In genomic region chr9:2354856-2355255, GRCh38 we compare ENCODE assay signal across 19 cellular contexts.
DNase-seq lines count a peak whose midpoint lies in the region; ATAC-seq, FAIRE-seq and TF ChIP-seq lines count a peak whose summit lies in the region.
"Had no signal": no experiment of that assay in that cellular context is flagged by ENCODE, and none has a peak within 500 bp of the region (broad histone marks: within the 10 kb centered on the region; RNA-seq: fewer than 3 reads in every experiment).

No MANE protein-coding gene starts in this region.

- no peaks in the 10 kb centered on the region; the same call in 1 of the 2 replicates for H3K23me2 ChIP-seq in H1 (ENCODE audit: low read depth, low read length)

- H3K18ac ChIP-seq in H1 (ENCODE audit: extremely low read depth, low read length): no peak overlapping the region

- H2BK12ac ChIP-seq in H1 (ENCODE audit: low read depth, low read length): no peak overlapping the region

- H4K8ac ChIP-seq in H1 (ENCODE audit: extremely low read depth, insufficient read depth, low read length): no peak overlapping the region

- 80% methylated on average over 8 of the region's 8 CpGs; no CpG with 5 or more reads in 1 of the 2 experiments for WGBS in H1 (ENCODE audit: extremely low coverage in 1 of 2, insufficient coverage in 1 of 2, insufficient read length in 1 of 2, insufficient replicate concordance in 2 of 2, low coverage in 1 of 2, low lambda C conversion rate in 2 of 2, missing lambda C conversion rate in 1 of 2), 2 experiments
- 6 to 20% (median 10%) methylated on average over 8 of the region's 8 CpGs for WGBS in ovary, 3 donors

- H3K4me3 ChIP-seq in H1 (ENCODE audit: extremely low read depth in 1 of 4, insufficient read depth in 2 of 4, low read depth in 3 of 4, low read length in 4 of 4) (no peak overlapping the region), ovary (no peak overlapping the region)
- H3K4me3 ChIP-seq: A549, HAP-1 had no signal

- H2BK5ac ChIP-seq in H1 (ENCODE audit: low read depth, low read length): no peak overlapping the region

- no peak overlapping the region for H3K14ac ChIP-seq in H1 (ENCODE audit: insufficient read length)

- TF ChIP-seq POLR2A in H1 (IDR thresholded peaks at IDR 0.05; ENCODE audit: control extremely low read depth in 1 of 2, low read depth in 2 of 2, low read length in 2 of 2) (no peak), ovary (IDR thresholded peaks at IDR 0.05) (no peak)

- H3K27me3 Mint-ChIP-seq in mesothelial cell of epicardium (ENCODE audit: low read depth): no peaks in the 10 kb centered on the region
- peaks cover 6% of the 10 kb centered on the region for H3K27me3 Mint-ChIP-seq in activated T-cell treated with anti-CD3 and anti-CD28 coated beads, Interleukin-2, amount 50 U/mL, for 72 hours (ENCODE audit: low read depth)

- H3K27me3 ChIP-seq in H1 (replicated peaks in 1 of 4; ENCODE audit: control insufficient read depth in 3 of 4, extremely low read depth in 1 of 4, insufficient read depth in 3 of 4, low read length in 3 of 4) (no peaks in the 10 kb centered on the region), ovary (no peaks in the 10 kb centered on the region)

- H3K9me3 Mint-ChIP-seq in mesothelial cell of epicardium: peaks cover 8% of the 10 kb centered on the region
- H3K9me3 Mint-ChIP-seq in activated T-cell treated with anti-CD3 and anti-CD28 coated beads, Interleukin-2, amount 50 U/mL, for 72 hours: no peaks in the 10 kb centered on the region

- H3K9ac ChIP-seq in H1 (replicated peaks in 1 of 4; ENCODE audit: extremely low read depth in 1 of 4, low read depth in 3 of 4, low read length in 3 of 4): no peak overlapping the region

- H3K4me2 ChIP-seq in H1 (ENCODE audit: insufficient read depth in 1 of 2, low read depth in 2 of 2, low read length in 2 of 2): no peak overlapping the region
- H3K4me2 ChIP-seq: A549 had no signal

- no peak overlapping the region for H2BK120ac ChIP-seq in H1 (replicated peaks; ENCODE audit: low read depth, low read length)

- DNase-seq in ELF-1 (ENCODE audit: low read depth, low spot score): peak; percentile 38
- no peak for DNase-seq in H1 (ENCODE audit: low read depth in 1 of 2, low spot score in 2 of 2)
- DNase-seq in mesothelial cell of epicardium (ENCODE audit: low spot score in 2 of 2, unreplicated experiment in 2 of 2): no peak
- peak; percentile 47 to 70 (median 54) for DNase-seq in ovary
- no peak for DNase-seq in activated T-cell treated with anti-CD3 and anti-CD28 coated beads, Interleukin-2, amount 50 U/mL, for 72 hours
- DNase-seq: AML-193; Caco-2; CD4-positive, alpha-beta T cell; DMS153; DMS79; GF-D8; IMR-90 had no signal

- H2AK5ac ChIP-seq in H1 (ENCODE audit: low read depth, low read length): no peak overlapping the region

- H3K36me3 Mint-ChIP-seq in mesothelial cell of epicardium: peaks cover 1% of the 10 kb centered on the region
- no peaks in the 10 kb centered on the region for H3K36me3 Mint-ChIP-seq in activated T-cell treated with anti-CD3 and anti-CD28 coated beads, Interleukin-2, amount 50 U/mL, for 72 hours (ENCODE audit: insufficient read depth in 2 of 2)

- peaks cover 24% of the 10 kb centered on the region for H3K4me1 Mint-ChIP-seq in mesothelial cell of epicardium
- no peaks in the 10 kb centered on the region for H3K4me1 Mint-ChIP-seq in activated T-cell treated with anti-CD3 and anti-CD28 coated beads, Interleukin-2, amount 50 U/mL, for 72 hours (ENCODE audit: low read depth)

- H3K4me1 ChIP-seq in H1 (replicated peaks in 1 of 4; ENCODE audit: control insufficient read depth in 3 of 4, insufficient read depth in 4 of 4, low read length in 3 of 4) (peaks cover 0 to 6% (median 3%) of the 10 kb centered on the region in 4 experiments; a peak in 4 of 7 replicates), ovary (ENCODE audit: insufficient read depth) (peaks cover 6% of the 10 kb centered on the region)
- H3K4me1 ChIP-seq: A549, Caco-2, HAP-1 had no signal

- peak overlapping the region; percentile 52 for H4K91ac ChIP-seq in H1 (replicated peaks; ENCODE audit: insufficient read length, low read length)

- FAIRE-seq in H1 (lab: Jason Lieb, UNC): no peak
- FAIRE-seq: A549, HTR-8/SVneo had no signal

- H2AFZ ChIP-seq in H1 (ENCODE audit: low read length): 0 out of 2 replicates have a peak overlapping the region, but pooled peaks have one; percentile 8

- no peaks in the 10 kb centered on the region for H3K79me2 ChIP-seq in H1 (ENCODE audit: control insufficient read depth in 1 of 2, insufficient read depth in 2 of 2, low read length in 2 of 2)

- H4K20me1 ChIP-seq in H1 (replicated peaks in 1 of 2; ENCODE audit: control insufficient read depth in 1 of 2, insufficient read depth in 2 of 2, low read length in 2 of 2): no peaks in the 10 kb centered on the region

- no peak for TF ChIP-seq CTCF in H1 (IDR thresholded peaks at IDR 0.05; ENCODE audit: control extremely low read depth in 1 of 3, insufficient read depth in 1 of 3, low read depth in 1 of 3, low read length in 3 of 3)
- TF ChIP-seq CTCF in mesothelial cell of epicardium (IDR thresholded peaks at IDR 0.05; ENCODE audit: unreplicated experiment): no peak
- no peak for TF ChIP-seq CTCF in ovary (IDR thresholded peaks at IDR 0.05)

- no peaks in the 10 kb centered on the region for H3K79me1 ChIP-seq in H1 (ENCODE audit: low read depth, low read length)

- ATAC-seq in activated T-cell treated with anti-CD3 and anti-CD28 coated beads, Interleukin-2, amount 50 U/mL, for 72 hours (replicated peaks in 1 of 2): no peak
- ATAC-seq in HG02588 (IDR thresholded peaks at IDR 0.05; ENCODE audit: unreplicated experiment) (no peak), HG03565 (IDR thresholded peaks at IDR 0.05; ENCODE audit: unreplicated experiment) (no peak)
- ATAC-seq: A549 had no signal

- H3K23ac ChIP-seq in H1 (ENCODE audit: insufficient read length): no peak overlapping the region

- H3K27ac ChIP-seq in H1 (ENCODE audit: low read depth, low read length) (no peak overlapping the region), ovary (peak overlapping the region in 1 of 2 donors; percentile 81)
- H3K27ac ChIP-seq: 22Rv1, A549, C4-2B had no signal

- POLR2A ChIA-PET in H1 (lab: Charles Lee; ENCODE audit: partially characterized antibody): no interaction called here

- TF ChIP-seq EP300 in H1 (IDR thresholded peaks at IDR 0.05; ENCODE audit: borderline replicate concordance in 1 of 2, low read depth in 2 of 2, low read length in 2 of 2) (no peak), ovary (IDR thresholded peaks at IDR 0.05) (no peak)

- H4K5ac ChIP-seq in H1 (ENCODE audit: insufficient read length, low read depth, low read length): no peak overlapping the region

- CTCF ChIA-PET in H1 (lab: Charles Lee; ENCODE audit: partially characterized antibody): interaction anchor here (1.0 kb wide), 1 partner anchor 11 kb away, joined by 3 read pairs; no protein-coding TSS in a partner anchor

- intact Hi-C loops in ovary (cut with DNase I): loop anchor here in 1 of 4 donors (5.0 kb wide), 1 partner anchor 217 kb away; no protein-coding TSS in a partner anchor

- H3K56ac ChIP-seq in H1 (replicated peaks; ENCODE audit: insufficient read length, low read depth, low read length): no peak overlapping the region

- H3K9me3 ChIP-seq in H1 (ENCODE audit: insufficient read depth in 2 of 2, low read depth in 1 of 2, low read length in 1 of 2) (no peaks in the 10 kb centered on the region), ovary (no peaks in the 10 kb centered on the region)
- H3K9me3 ChIP-seq: A549, Caco-2, HAP-1 had no signal

- TF ChIP-seq RAD21 in H1 (IDR thresholded peaks at IDR 0.05 in 1 of 2, conservative IDR thresholded peaks at IDR 0.05 in 1 of 2; ENCODE audit: low read depth in 2 of 2, low read length in 2 of 2): no peak

- H3K4ac ChIP-seq in H1 (replicated peaks; ENCODE audit: insufficient read length, low read depth, low read length): no peak overlapping the region

- H2BK15ac ChIP-seq in H1 (ENCODE audit: low read length): no peak overlapping the region

- H2BK20ac ChIP-seq in H1 (ENCODE audit: low read length): no peak overlapping the region

- peak overlapping the region; percentile 47 for H3K27ac Mint-ChIP-seq in mesothelial cell of epicardium
- no peak overlapping the region for H3K27ac Mint-ChIP-seq in activated T-cell treated with anti-CD3 and anti-CD28 coated beads, Interleukin-2, amount 50 U/mL, for 72 hours
- H3K27ac Mint-ChIP-seq: CD4-positive, alpha-beta T cell had no signal

- H3K36me3 ChIP-seq in H1 (ENCODE audit: control insufficient read depth in 2 of 4, insufficient read depth in 4 of 4, low read length in 3 of 4) (no peaks in the 10 kb centered on the region), ovary (no peaks in the 10 kb centered on the region)
- H3K36me3 ChIP-seq: HAP-1 had no signal

- no peak overlapping the region for H3K4me3 Mint-ChIP-seq in mesothelial cell of epicardium
- H3K4me3 Mint-ChIP-seq in activated T-cell treated with anti-CD3 and anti-CD28 coated beads, Interleukin-2, amount 50 U/mL, for 72 hours: no peak overlapping the region
- H3K4me3 Mint-ChIP-seq: CD4-positive, alpha-beta T cell had no signal

TF ChIP-seq in H1, 55 proteins besides CTCF, POLR2A, EP300 and RAD21:
- no peak for TF ChIP-seq BRCA1 (IDR thresholded peaks at IDR 0.05; ENCODE audit: low read depth, low read length)
- no peak for TF ChIP-seq SP1 (IDR thresholded peaks at IDR 0.05; ENCODE audit: low read depth, low read length)

Comparison
In these comparisons a context has a peak if more than half of its experiments do, and no peak if none do; other contexts are left out.
1. DNase-seq: peak in ELF-1 (single experiment) and ovary (5 of 5); none in H1 (0 of 2), mesothelial cell of epicardium (0 of 2) and activated T-cell treated with anti-CD3 and anti-CD28 coated beads, Interleukin-2, amount 50 U/mL, for 72 hours (0 of 2).